In genomic region chr14:103848720-103849077, GRCh38 we compare ENCODE assay signal across 1 cellular context.
TF ChIP-seq lines count a peak whose summit lies in the region.

No MANE protein-coding gene starts in this region.

TF ChIP-seq in A549, 52 proteins besides CTCF, POLR2A, EP300 and RAD21 (continued from another document):
- TF ChIP-seq, protein P1, sequence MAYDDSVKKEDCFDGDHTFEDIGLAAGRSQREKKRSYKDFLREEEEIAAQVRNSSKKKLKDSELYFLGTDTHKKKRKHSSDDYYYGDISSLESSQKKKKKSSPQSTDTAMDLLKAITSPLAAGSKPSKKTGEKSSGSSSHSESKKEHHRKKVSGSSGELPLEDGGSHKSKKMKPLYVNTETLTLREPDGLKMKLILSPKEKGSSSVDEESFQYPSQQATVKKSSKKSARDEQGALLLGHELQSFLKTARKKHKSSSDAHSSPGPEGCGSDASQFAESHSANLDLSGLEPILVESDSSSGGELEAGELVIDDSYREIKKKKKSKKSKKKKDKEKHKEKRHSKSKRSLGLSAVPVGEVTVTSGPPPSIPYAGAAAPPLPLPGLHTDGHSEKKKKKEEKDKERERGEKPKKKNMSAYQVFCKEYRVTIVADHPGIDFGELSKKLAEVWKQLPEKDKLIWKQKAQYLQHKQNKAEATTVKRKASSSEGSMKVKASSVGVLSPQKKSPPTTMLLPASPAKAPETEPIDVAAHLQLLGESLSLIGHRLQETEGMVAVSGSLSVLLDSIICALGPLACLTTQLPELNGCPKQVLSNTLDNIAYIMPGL (CRISPR knock-in tag; IDR thresholded peaks at IDR 0.05; ENCODE audit: borderline replicate concordance) = no peak
- TF ChIP-seq HOXA7 (CRISPR knock-in tag; IDR thresholded peaks at IDR 0.05) (no peak), RFX5 (IDR thresholded peaks at IDR 0.05) (no peak)
